In the genomic region with DNA sequence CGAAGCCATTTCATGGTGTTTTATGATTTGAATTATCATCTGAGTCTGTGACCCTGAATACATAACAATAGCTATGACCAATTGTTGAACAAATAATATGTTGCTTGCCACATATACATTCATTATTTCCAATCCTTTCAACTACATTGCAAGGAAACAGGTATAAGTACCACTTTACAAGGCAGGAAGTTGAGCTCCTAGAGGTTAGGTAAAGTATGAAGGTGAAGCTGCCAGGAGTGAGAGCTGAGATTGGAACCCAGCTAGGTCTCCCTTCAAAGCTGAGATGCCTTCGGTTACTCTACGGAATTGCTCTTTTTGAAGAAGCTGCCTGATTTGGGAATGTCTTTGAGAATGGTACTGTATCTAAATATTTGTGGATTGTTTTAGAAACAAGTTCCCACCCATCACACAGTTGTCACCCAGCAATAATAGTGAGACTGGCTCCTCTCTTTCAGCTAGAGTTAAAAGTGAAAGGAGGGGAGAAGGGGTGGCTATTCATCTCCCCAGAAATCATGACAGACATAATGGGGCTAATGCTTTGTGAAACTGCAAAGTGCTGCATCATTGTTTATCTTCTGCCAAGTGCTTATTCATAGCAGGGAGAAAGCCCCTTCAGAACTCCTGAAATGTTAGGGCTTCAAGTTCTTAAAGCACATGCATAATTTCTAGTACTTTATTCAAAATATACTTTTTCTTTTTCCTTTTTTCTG, we compare ENCODE assay signal across 10 cellular contexts.
DNase-seq lines count a peak whose midpoint lies in the region; ATAC-seq and TF ChIP-seq lines count a peak whose summit lies in the region.
"Had no signal": no experiment of that assay in that cellular context is flagged by ENCODE, and none has a peak within 500 bp of the region (broad histone marks: within the 10 kb centered on the region; RNA-seq: fewer than 3 reads in every experiment).

No MANE protein-coding gene starts in this region.

- intact Hi-C loops in left cardiac atrium (cut with DNase I) = no loop called here
- intact Hi-C loops in cardiac septum (cut with DNase I) = no loop called here
- intact Hi-C loops in transverse colon (cut with DNase I; ENCODE audit: low total_unique reads) = no loop called here

- no peaks in the 10 kb centered on the region for H3K27me3 ChIP-seq in adipocyte (replicated peaks; ENCODE audit: control insufficient read depth, insufficient read depth, low read length)
- no peaks in the 10 kb centered on the region for H3K27me3 ChIP-seq in right atrium auricular region
- no peaks in the 10 kb centered on the region for H3K27me3 ChIP-seq in transverse colon
- no peaks in the 10 kb centered on the region for H3K27me3 ChIP-seq in SJCRH30
- H3K27me3 ChIP-seq: suprapubic skin had no signal

- DNase-seq in left cardiac atrium (no peak), cardiac septum (ENCODE audit: low spot score) (no peak), adipocyte (ENCODE audit: low read depth) (peak; percentile 45), right atrium auricular region (ENCODE audit: low spot score) (no peak), transverse colon (no peak), SJCRH30 (no peak), HCEC 1CT (no peak)
- no peak for DNase-seq in activated CD4-positive, alpha-beta T cell treated with anti-CD3 and anti-CD28 coated beads, Interleukin-2, amount 50 U/mL, for 4 hours

- TF ChIP-seq CTCF in right atrium auricular region (IDR thresholded peaks at IDR 0.05) (no peak), transverse colon (IDR thresholded peaks at IDR 0.05) (no peak)

- no peak overlapping the region for H3K9ac ChIP-seq in adipocyte (ENCODE audit: low read length)

- H3K9me3 ChIP-seq in adipocyte (ENCODE audit: control insufficient read depth, low read length) (peaks cover 10% of the 10 kb centered on the region), right atrium auricular region (no peaks in the 10 kb centered on the region), transverse colon (no peaks in the 10 kb centered on the region), SJCRH30 (replicated peaks) (no peaks in the 10 kb centered on the region)
- H3K9me3 ChIP-seq: suprapubic skin had no signal

- no peak for TF ChIP-seq EP300 in transverse colon (IDR thresholded peaks at IDR 0.05; ENCODE audit: low read depth)

- H3K4me3 ChIP-seq in adipocyte (ENCODE audit: low read length) = no peak overlapping the region
- no peak overlapping the region for H3K4me3 ChIP-seq in right atrium auricular region
- H3K4me3 ChIP-seq in transverse colon = no peak overlapping the region
- H3K4me3 ChIP-seq in SJCRH30 = no peak overlapping the region
- H3K4me3 ChIP-seq: suprapubic skin had no signal

- peak; percentile 41 to 81 for ATAC-seq in left cardiac atrium
- ATAC-seq: WTC11 had no signal

- WGBS in transverse colon (ENCODE audit: low coverage in 1 of 2), 2 donors = 69 to 100% methylated on average over 1 to 3 of the region's 3 CpGs

- TF ChIP-seq POLR2A in transverse colon (IDR thresholded peaks at IDR 0.05) = no peak

- H3K36me3 ChIP-seq in adipocyte (ENCODE audit: control insufficient read depth, insufficient read depth, low read length, severe bottlenecking) = no peaks in the 10 kb centered on the region
- H3K36me3 ChIP-seq in right atrium auricular region = no peaks in the 10 kb centered on the region
- no peaks in the 10 kb centered on the region for H3K36me3 ChIP-seq in transverse colon
- no peaks in the 10 kb centered on the region for H3K36me3 ChIP-seq in SJCRH30
- H3K36me3 ChIP-seq: suprapubic skin had no signal

- in situ Hi-C loops in transverse colon (cut with MboI; ENCODE audit: low pct_ligation_motif_present in 1 of 4, low pct_unique_long_range_greater_than_20kb in 1 of 4, low sequenced_read_pairs in 3 of 4) = no loop called here

- peaks cover 4% of the 10 kb centered on the region for H3K4me1 ChIP-seq in adipocyte (ENCODE audit: control insufficient read depth, insufficient read depth, low read length)
- H3K4me1 ChIP-seq in right atrium auricular region = peaks cover 0 to 14% of the 10 kb centered on the region in 2 donors
- peaks cover 0 to 13% (median 4%) of the 10 kb centered on the region in 4 donors for H3K4me1 ChIP-seq in transverse colon
- H3K4me1 ChIP-seq in SJCRH30 = no peaks in the 10 kb centered on the region

- H3K27ac ChIP-seq in right atrium auricular region = peak overlapping the region; percentile 23 to 49
- peak overlapping the region in 3 of 4 donors; percentile 42 to 55 (median 42) for H3K27ac ChIP-seq in transverse colon
- H3K27ac ChIP-seq in SJCRH30 = no peak overlapping the region
- H3K27ac ChIP-seq: suprapubic skin had no signal
